Comparison of ENCODE assay signal across 10 cellular contexts in the genomic region with DNA sequence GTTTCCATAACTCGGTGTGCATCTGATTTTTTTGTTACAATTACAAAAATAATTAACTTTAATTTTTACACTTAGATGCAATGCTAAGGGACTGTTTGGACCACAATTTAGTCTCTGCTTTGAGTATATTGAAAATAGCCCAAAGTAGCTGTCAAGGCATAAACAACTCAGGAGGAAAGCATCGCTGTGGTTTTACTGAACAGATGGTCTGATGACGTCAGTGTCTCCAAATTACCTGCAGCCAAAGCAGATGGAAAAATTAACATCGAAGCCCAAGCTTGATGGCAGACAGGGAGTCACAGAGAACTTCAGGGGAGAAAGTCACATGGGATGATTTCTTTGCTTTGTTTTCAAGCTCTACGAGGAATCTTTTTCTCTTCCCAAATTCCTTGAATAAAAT.
DNase-seq lines count a peak whose midpoint lies in the region; FAIRE-seq and TF ChIP-seq lines count a peak whose summit lies in the region.
"Had no signal": no experiment of that assay in that cellular context is flagged by ENCODE, and none has a peak within 500 bp of the region (broad histone marks: within the 10 kb centered on the region; RNA-seq: fewer than 3 reads in every experiment).

No MANE protein-coding gene starts in this region.

- H3K27me3 ChIP-seq in ACC112 (ENCODE audit: insufficient read depth, low read length) (no peaks in the 10 kb centered on the region), colonic mucosa (no peaks in the 10 kb centered on the region)

- no peaks in the 10 kb centered on the region for H3K36me3 ChIP-seq in ACC112 (ENCODE audit: insufficient read depth, low read length)
- H3K36me3 ChIP-seq in colonic mucosa: no peaks in the 10 kb centered on the region

- H3K4me1 ChIP-seq in ACC112 (ENCODE audit: control insufficient read depth, insufficient read depth, low read length, unreplicated experiment): peaks cover 5% of the 10 kb centered on the region
- H3K4me1 ChIP-seq in colonic mucosa: no peaks in the 10 kb centered on the region

- H3K4me3 ChIP-seq in ACC112 (ENCODE audit: low read depth, low read length): no peak overlapping the region
- H3K4me3 ChIP-seq in GM12865 (ENCODE audit: low read depth, low read length): no peak overlapping the region
- H3K4me3 ChIP-seq in colonic mucosa: no peak overlapping the region

- DNase-seq in GM12865 (ENCODE audit: low read depth) (peak; percentile 24), NCI-H446 treated with DMSO at 0.1 percent for 48 hours (lab: John Stamatoyannopoulos, UW) (peak; percentile 80), colonic mucosa (no peak), epidermal melanocyte (ENCODE audit: insufficient read length, low spot score) (no peak), activated gamma-delta T cell (lab: John Stamatoyannopoulos, UW) (no peak), GOT3 (lab: John Stamatoyannopoulos, UW) (no peak), frontal cortex (ENCODE audit: low spot score in 2 of 2) (no peak)
- DNase-seq: activated T-cell treated with anti-CD3 and anti-CD28 coated beads, Interleukin-2, amount 50 U/mL, for 48 hours; DMS79 had no signal

- intact Hi-C loops in colonic mucosa (cut with DNase I): no loop called here

- no peaks in the 10 kb centered on the region for H3K79me2 ChIP-seq in ACC112 (ENCODE audit: control insufficient read depth, insufficient read depth, low read length, unreplicated experiment)

- peak overlapping the region; percentile 40 for H2AFZ ChIP-seq in ACC112 (ENCODE audit: low read length, unreplicated experiment)

- H3K9me3 ChIP-seq in colonic mucosa: no peaks in the 10 kb centered on the region

- TF ChIP-seq CTCF in GM12865 (IDR thresholded peaks at IDR 0.05; ENCODE audit: insufficient read depth, low read depth, low read length, missing control alignments) (no peak), colonic mucosa (IDR thresholded peaks at IDR 0.05) (no peak)

- H3K27ac ChIP-seq in ACC112 (ENCODE audit: low read depth, low read length): no peak overlapping the region
- peak overlapping the region; percentile 22 for H3K27ac ChIP-seq in colonic mucosa

- H3K9ac ChIP-seq in colonic mucosa (ENCODE audit: low read depth in 2 of 2, low read length in 2 of 2): no peak overlapping the region

- FAIRE-seq in frontal cortex (lab: Jason Lieb, UNC): no peak

Comparison
In these comparisons a context has a peak if more than half of its experiments do, and no peak if none do; other contexts are left out.
1. DNase-seq: peak in GM12865 (single experiment) and NCI-H446 treated with DMSO at 0.1 percent for 48 hours (single experiment); none in colonic mucosa (single experiment), epidermal melanocyte (single experiment), activated gamma-delta T cell (single experiment), GOT3 (single experiment) and frontal cortex (0 of 2).